Comparison of ENCODE assay signal across 18 cellular contexts in the genomic region with DNA sequence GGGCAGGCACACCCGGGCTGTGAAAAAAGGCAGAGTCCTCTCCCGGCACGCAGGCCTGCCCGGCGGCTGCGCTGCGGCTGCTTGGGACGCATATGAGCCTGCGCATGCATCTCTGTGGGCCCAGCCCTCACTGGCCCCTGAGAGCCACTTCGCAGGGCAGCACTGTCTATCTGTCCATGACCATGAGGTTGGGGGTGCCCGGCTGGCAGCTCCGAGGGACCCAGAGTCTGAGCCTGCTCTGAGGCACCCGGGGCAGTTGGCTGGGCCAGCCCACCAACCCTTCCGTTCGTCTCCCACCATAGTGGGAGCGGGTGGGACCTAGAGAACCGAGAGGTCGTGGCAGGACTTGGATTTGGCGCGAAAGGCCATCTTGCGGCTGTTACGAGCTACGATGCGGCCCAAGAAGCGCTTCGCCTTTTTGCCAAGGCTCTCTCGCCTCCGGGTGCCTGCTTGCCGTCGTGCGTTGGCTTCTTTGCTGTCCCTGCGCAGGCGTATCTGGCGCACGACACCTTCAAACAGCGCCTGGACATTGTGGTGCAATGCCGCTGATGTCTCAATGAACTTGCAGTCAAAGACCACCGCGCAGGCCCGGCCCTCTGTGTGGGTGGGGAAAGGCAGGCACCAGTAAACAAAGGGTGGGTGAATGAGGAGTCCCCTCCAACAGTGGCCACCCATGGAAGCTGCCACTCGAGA. TPM values are rescaled to one million over a fixed set of nuclear protein-coding genes. Genes with fewer than 3 reads are reported as not detected.
A peak's percentile ranks its signal among the peaks of the same experiment; 100 is the strongest.
DNase-seq lines count a peak whose midpoint lies in the region; ATAC-seq and TF ChIP-seq lines count a peak whose summit lies in the region.
"Had no signal": no experiment of that assay in that cellular context is flagged by ENCODE, and none has a peak within 500 bp of the region (broad histone marks: within the 10 kb centered on the region; RNA-seq: fewer than 3 reads in every experiment).

No MANE protein-coding gene starts in this region.

- H3K9me3 ChIP-seq in BLaER1 (no peaks in the 10 kb centered on the region), WERI-Rb-1 (ENCODE audit: severe bottlenecking) (no peaks in the 10 kb centered on the region), right atrium auricular region (no peaks in the 10 kb centered on the region), skeletal muscle tissue (ENCODE audit: control insufficient read depth in 3 of 3, low read length in 3 of 3) (no peaks in the 10 kb centered on the region), ovary (no peaks in the 10 kb centered on the region), hepatocyte (ENCODE audit: low read depth) (no peaks in the 10 kb centered on the region)

- no peaks in the 10 kb centered on the region for H3K79me2 ChIP-seq in hepatocyte

- H3K4me3 ChIP-seq in BLaER1 (no peak overlapping the region), WERI-Rb-1 (ENCODE audit: low read depth, low read length) (no peak overlapping the region), right atrium auricular region (peak overlapping the region in 1 of 2 donors; percentile 60), skeletal muscle tissue (ENCODE audit: low read length in 3 of 3) (peak overlapping the region in 2 of 3 donors; percentile 35 to 43), ovary (no peak overlapping the region), hepatocyte (no peak overlapping the region)
- H3K4me3 ChIP-seq: GM12878 had no signal

- H3K36me3 ChIP-seq in BLaER1 (no peaks in the 10 kb centered on the region), WERI-Rb-1 (peaks cover 36% of the 10 kb centered on the region), right atrium auricular region (peaks cover 14% of the 10 kb centered on the region), skeletal muscle tissue (ENCODE audit: control insufficient read depth in 3 of 3, insufficient read depth in 3 of 3, low read length in 3 of 3) (peaks cover 13 to 24% (median 15%) of the 10 kb centered on the region in 3 donors), ovary (no peaks in the 10 kb centered on the region), hepatocyte (replicated peaks; ENCODE audit: insufficient read depth, low read depth) (no peaks in the 10 kb centered on the region)

- TF ChIP-seq EP300 in ovary (IDR thresholded peaks at IDR 0.05): no peak

- ATAC-seq in GM18867 (IDR thresholded peaks at IDR 0.05; ENCODE audit: unreplicated experiment): no peak
- ATAC-seq: GM12878 had no signal

- H3K27ac ChIP-seq in BLaER1: peak overlapping the region; percentile 89
- peak overlapping the region; percentile 78 for H3K27ac ChIP-seq in WERI-Rb-1
- peak overlapping the region; percentile 87 to 98 for H3K27ac ChIP-seq in right atrium auricular region
- H3K27ac ChIP-seq in skeletal muscle tissue (ENCODE audit: low read depth, low read length): peak overlapping the region; percentile 81
- H3K27ac ChIP-seq in ovary: no peak overlapping the region
- no peak overlapping the region for H3K27ac ChIP-seq in hepatocyte

- TF ChIP-seq POLR2A in ovary (IDR thresholded peaks at IDR 0.05): no peak

- TF ChIP-seq CTCF in WERI-Rb-1 (IDR thresholded peaks at IDR 0.05; ENCODE audit: low read depth, low read length) (no peak), right atrium auricular region (IDR thresholded peaks at IDR 0.05) (no peak), ovary (IDR thresholded peaks at IDR 0.05) (no peak), hepatocyte (IDR thresholded peaks at IDR 0.05; ENCODE audit: poor library complexity) (no peak)

- intact Hi-C loops in ovary (cut with DNase I): no loop called here

- H3K4me1 ChIP-seq in BLaER1 (peaks cover 83% of the 10 kb centered on the region), right atrium auricular region (peaks cover 0 to 43% of the 10 kb centered on the region in 2 donors), skeletal muscle tissue (ENCODE audit: control insufficient read depth in 3 of 3, insufficient read depth in 3 of 3, low read length in 3 of 3) (peaks cover 39 to 68% (median 62%) of the 10 kb centered on the region in 3 donors), ovary (ENCODE audit: insufficient read depth) (peaks cover 10% of the 10 kb centered on the region), hepatocyte (ENCODE audit: insufficient read depth) (peaks cover 3% of the 10 kb centered on the region)

- H4K20me1 ChIP-seq in BLaER1 (no peaks in the 10 kb centered on the region), hepatocyte (ENCODE audit: insufficient read depth, poor library complexity, severe bottlenecking) (no peaks in the 10 kb centered on the region)

- no peak overlapping the region for H2AFZ ChIP-seq in hepatocyte

- H3K27me3 ChIP-seq in BLaER1 (peaks cover 30% of the 10 kb centered on the region), WERI-Rb-1 (ENCODE audit: insufficient read depth, low read depth, severe bottlenecking) (no peaks in the 10 kb centered on the region), right atrium auricular region (no peaks in the 10 kb centered on the region), skeletal muscle tissue (ENCODE audit: control insufficient read depth in 3 of 3, insufficient read depth in 3 of 3, low read length in 3 of 3) (peaks cover 0 to 7% (median 0%) of the 10 kb centered on the region in 3 donors), ovary (no peaks in the 10 kb centered on the region), hepatocyte (peaks cover 24% of the 10 kb centered on the region)

- H3K9me2 ChIP-seq in hepatocyte (replicated peaks; ENCODE audit: insufficient read depth): no peaks in the 10 kb centered on the region

- H3K9ac ChIP-seq in BLaER1 (no peak overlapping the region), skeletal muscle tissue (ENCODE audit: low read depth in 1 of 3, low read length in 3 of 3) (peak overlapping the region in 2 of 3 donors; percentile 6 to 54)

- DNase-seq in WERI-Rb-1 (no peak), right atrium auricular region (ENCODE audit: low spot score) (no peak), ovary (no peak), hepatocyte (ENCODE audit: low spot score) (no peak), GM19238 (ENCODE audit: insufficient read length, low spot score) (no peak)
- DNase-seq: CD4-positive, alpha-beta T cell; DMS79; IMR-90; NCI-H1436; NCI-H2081; NCI-H524 had no signal

- 85 to 86% (median 86%) methylated on average over 41 of the region's 41 CpGs for WGBS in ovary, 3 donors
- 92% methylated on average over 40 of the region's 41 CpGs for WGBS in hepatocyte (ENCODE audit: low lambda C conversion rate, missing lambda C conversion rate)

- peak overlapping the region; percentile 90 for H3K4me2 ChIP-seq in BLaER1
- H3K4me2 ChIP-seq in hepatocyte: no peak overlapping the region

RNA-seq across cellular contexts. Expression of a gene that starts 3.2 kb away (rescaled TPM):
- total RNA-seq in right atrium auricular region (1 to 10 TPM in 1 of 2 donors, under 1 TPM in 1; 0.79 to 1.4 TPM), skeletal muscle tissue (not detected), ovary (10 to 100 TPM in 1 of 7 donors, 1 to 10 TPM in 1, under 1 TPM in 3, not detected in 2; 0.12 to 19.2 (median 0.57) TPM), hepatocyte (2.9 and 3.2 TPM in 2 replicates)
- polyA plus RNA-seq in ovary (not detected), hepatocyte (2.2 and 4.4 TPM in 2 replicates)
- total RNA-seq: A673; CD4-positive, alpha-beta T cell; G401; GM12878; IMR-90; RPMI7951 had no signal
- polyA plus RNA-seq: IMR-90 had no signal

RNA-seq across cellular contexts. Expression of a gene that starts 3.4 kb away (rescaled TPM):
- total RNA-seq in right atrium auricular region: 100 to 1,000 TPM; 173 to 266 TPM
- total RNA-seq in skeletal muscle tissue: 19.3 TPM
- total RNA-seq in ovary: 10 to 100 TPM in 5 of 7 donors, 1 to 10 TPM in 2; 5.6 to 43.1 (median 12.1) TPM
- polyA plus RNA-seq in ovary: 10 to 100 TPM in 1 of 2 donors, 1 to 10 TPM in 1; 2.3 to 22.3 TPM
- total RNA-seq in hepatocyte: 8.2 and 8.8 TPM in 2 replicates
- polyA plus RNA-seq in hepatocyte: 16.3 and 27.6 TPM in 2 replicates
- total RNA-seq: G401 had no signal

RNA-seq across cellular contexts. Expression of a gene that starts 12.3 kb away (rescaled TPM):
- total RNA-seq in right atrium auricular region (100 to 1,000 TPM in 1 of 2 donors, 10 to 100 TPM in 1; 75.3 to 118 TPM), skeletal muscle tissue (95.0 TPM), ovary (10 to 100 TPM; 57.7 to 77.8 (median 66.7) TPM), hepatocyte (106 and 131 TPM in 2 replicates)
- polyA plus RNA-seq in ovary (100 to 1,000 TPM in 1 of 2 donors, 10 to 100 TPM in 1; 40.1 to 150 TPM), hepatocyte (147 and 154 TPM in 2 replicates)

RNA-seq across cellular contexts. Expression of a gene that starts 13.4 kb away (rescaled TPM):
- 10 to 100 TPM; 33.1 to 51.4 TPM for total RNA-seq in right atrium auricular region
- 15.7 TPM for total RNA-seq in skeletal muscle tissue
- 10 to 100 TPM; 25.5 to 51.9 (median 42.2) TPM for total RNA-seq in ovary
- 10 to 100 TPM; 29.4 to 38.9 TPM for polyA plus RNA-seq in ovary
- total RNA-seq in hepatocyte: 52.6 and 52.8 TPM in 2 replicates
- polyA plus RNA-seq in hepatocyte: 67.7 and 72.8 TPM in 2 replicates

RNA-seq across cellular contexts. Expression of a gene that starts 39.2 kb away (rescaled TPM):
- total RNA-seq in right atrium auricular region (under 1 TPM; 0.16 to 0.89 TPM), skeletal muscle tissue (0.52 TPM), ovary (1 to 10 TPM in 5 of 7 donors, under 1 TPM in 2; 0.45 to 2.3 (median 1.4) TPM), hepatocyte (1.2 and 1.7 TPM in 2 replicates)
- polyA plus RNA-seq in ovary (under 1 TPM; 0.73 to 0.91 TPM), hepatocyte (3.4 and 3.8 TPM in 2 replicates)
- total RNA-seq: IMR-90, RPMI7951 had no signal

Comparison
In these comparisons a context has a peak if more than half of its experiments do, and no peak if none do; other contexts are left out.
1. H3K27ac ChIP-seq: peak in BLaER1 (single experiment), WERI-Rb-1 (single experiment), right atrium auricular region (2 of 2) and skeletal muscle tissue (single experiment); none in ovary (0 of 2) and hepatocyte (single experiment).
2. H3K4me3 ChIP-seq: peak in skeletal muscle tissue (2 of 3); none in BLaER1 (single experiment), WERI-Rb-1 (single experiment), ovary (single experiment) and hepatocyte (single experiment).